ENCODE assay signal across 22 cellular contexts in genomic region chr4:168535689-168536088, GRCh38. TPM values are rescaled to one million over a fixed set of nuclear protein-coding genes. Genes with fewer than 3 reads are reported as not detected.
DNase-seq lines count a peak whose midpoint lies in the region; TF ChIP-seq lines count a peak whose summit lies in the region.
"Had no signal": no experiment of that assay in that cellular context is flagged by ENCODE, and none has a peak within 500 bp of the region (broad histone marks: within the 10 kb centered on the region; RNA-seq: fewer than 3 reads in every experiment).

No MANE protein-coding gene starts in this region.

- 89% methylated on average over 4 of the region's 5 CpGs for WGBS in mesenchymal stem cell
- WGBS in mesendoderm (ENCODE audit: extremely low coverage, insufficient coverage, low lambda C conversion rate) = no CpG with 5 or more reads among the region's 5 CpGs

- H3K18ac ChIP-seq in mesenchymal stem cell (ENCODE audit: low read depth in 1 of 2, low read length in 2 of 2) = no peak overlapping the region
- H3K18ac ChIP-seq in mesendoderm (ENCODE audit: low read length) = no peak overlapping the region

- no peak overlapping the region for H2AFZ ChIP-seq in mesenchymal stem cell (ENCODE audit: low read depth, low read length)

- H3K9me3 ChIP-seq in left ventricle myocardium inferior (replicated peaks) = no peaks in the 10 kb centered on the region
- no peaks in the 10 kb centered on the region for H3K9me3 ChIP-seq in right atrium auricular region
- H3K9me3 ChIP-seq in SJSA1 (replicated peaks) = no peaks in the 10 kb centered on the region
- no peaks in the 10 kb centered on the region for H3K9me3 ChIP-seq in mesenchymal stem cell (ENCODE audit: control insufficient read depth, low read length)
- H3K9me3 ChIP-seq in skeletal muscle satellite cell (replicated peaks; ENCODE audit: low read length) = no peaks in the 10 kb centered on the region

- H2BK15ac ChIP-seq in mesenchymal stem cell (ENCODE audit: low read depth, poor library complexity, severe bottlenecking) (no peak overlapping the region), mesendoderm (replicated peaks; ENCODE audit: low read depth) (no peak overlapping the region)

- H3K4me3 ChIP-seq in left ventricle myocardium inferior = no peak overlapping the region
- H3K4me3 ChIP-seq in right atrium auricular region = no peak overlapping the region
- H3K4me3 ChIP-seq in SJSA1 = no peak overlapping the region
- no peak overlapping the region for H3K4me3 ChIP-seq in mesenchymal stem cell (ENCODE audit: insufficient read depth in 1 of 2, low read depth in 1 of 2, low read length in 2 of 2)
- no peak overlapping the region for H3K4me3 ChIP-seq in skeletal muscle satellite cell (ENCODE audit: low read length)
- H3K4me3 ChIP-seq in mesendoderm (ENCODE audit: low read length) = no peak overlapping the region
- H3K4me3 ChIP-seq: GM12878 had no signal

- intact Hi-C loops in left ventricle myocardium inferior (cut with micrococcal nuclease) = no loop called here

- no peaks in the 10 kb centered on the region for H3K79me2 ChIP-seq in mesendoderm (ENCODE audit: control insufficient read depth, insufficient read depth, low read length)

- H3K4ac ChIP-seq in mesenchymal stem cell (ENCODE audit: low read depth in 1 of 2, low read length in 2 of 2) (no peak overlapping the region), mesendoderm (ENCODE audit: low read depth, low read length) (no peak overlapping the region)

- H2AK5ac ChIP-seq in mesenchymal stem cell (ENCODE audit: low read length, severe bottlenecking) = no peak overlapping the region
- H2AK5ac ChIP-seq in mesendoderm (ENCODE audit: low read length) = no peak overlapping the region

- H2BK120ac ChIP-seq in mesenchymal stem cell (ENCODE audit: low read depth, low read length) (no peak overlapping the region), mesendoderm (ENCODE audit: low read depth, low read length) (no peak overlapping the region)

- H3K9ac ChIP-seq in mesenchymal stem cell (ENCODE audit: low read length) (peak overlapping the region; percentile 43), skeletal muscle satellite cell (ENCODE audit: low read depth, low read length) (peak overlapping the region; percentile 27), mesendoderm (ENCODE audit: low read length) (no peak overlapping the region)

- H2BK12ac ChIP-seq in mesenchymal stem cell (ENCODE audit: low read length in 2 of 2) = no peak overlapping the region

- peak overlapping the region; percentile 21 for H3K27ac ChIP-seq in left ventricle myocardium inferior (replicated peaks)
- no peak overlapping the region for H3K27ac ChIP-seq in right atrium auricular region
- peak overlapping the region; percentile 11; the same call in 1 of the 2 replicates for H3K27ac ChIP-seq in SJSA1
- H3K27ac ChIP-seq in mesenchymal stem cell (ENCODE audit: low read length, poor library complexity, severe bottlenecking) = no peak overlapping the region
- no peak overlapping the region for H3K27ac ChIP-seq in mesendoderm (ENCODE audit: low read depth, low read length)
- H3K27ac ChIP-seq: 22Rv1 had no signal

- TF ChIP-seq CTCF in left ventricle myocardium inferior (IDR thresholded peaks at IDR 0.05; ENCODE audit: borderline replicate concordance) (no peak), right atrium auricular region (IDR thresholded peaks at IDR 0.05) (no peak)

- H3K27me3 ChIP-seq in left ventricle myocardium inferior (ENCODE audit: low read depth) = no peaks in the 10 kb centered on the region
- no peaks in the 10 kb centered on the region for H3K27me3 ChIP-seq in right atrium auricular region
- H3K27me3 ChIP-seq in SJSA1 (replicated peaks) = no peaks in the 10 kb centered on the region
- H3K27me3 ChIP-seq in mesenchymal stem cell (ENCODE audit: control insufficient read depth in 1 of 2, insufficient read depth in 1 of 2, low read length in 2 of 2) = no peaks in the 10 kb centered on the region
- H3K27me3 ChIP-seq in skeletal muscle satellite cell (ENCODE audit: control insufficient read depth, insufficient read depth, low read length) = no peaks in the 10 kb centered on the region
- H3K27me3 ChIP-seq in mesendoderm (ENCODE audit: insufficient read depth, low read length, poor library complexity) = no peaks in the 10 kb centered on the region

- no peak overlapping the region for H3K14ac ChIP-seq in mesenchymal stem cell (ENCODE audit: low read length in 2 of 2)

- H3K4me1 ChIP-seq in left ventricle myocardium inferior = peaks cover 54% of the 10 kb centered on the region
- peaks cover 0 to 10% of the 10 kb centered on the region in 2 donors for H3K4me1 ChIP-seq in right atrium auricular region
- peaks cover 26% of the 10 kb centered on the region for H3K4me1 ChIP-seq in SJSA1 (replicated peaks)
- peaks cover 1% of the 10 kb centered on the region for H3K4me1 ChIP-seq in mesenchymal stem cell (ENCODE audit: control insufficient read depth, insufficient read depth, low read depth, low read length)
- H3K4me1 ChIP-seq in skeletal muscle satellite cell (ENCODE audit: control insufficient read depth, insufficient read depth, low read length) = peaks cover 19% of the 10 kb centered on the region
- H3K4me1 ChIP-seq in mesendoderm (ENCODE audit: control insufficient read depth, low read depth, low read length) = no peaks in the 10 kb centered on the region

- DNase-seq in left ventricle myocardium inferior (no peak), right atrium auricular region (ENCODE audit: low spot score) (no peak), SJSA1 (ENCODE audit: low read depth in 1 of 2, low spot score in 2 of 2) (no peak), mesenchymal stem cell (no peak), foreskin melanocyte (no peak), mesendoderm (no peak)
- DNase-seq in stimulated activated CD4-positive, alpha-beta T cell treated with anti-CD3 and anti-CD28 coated beads, Interleukin-4, amount 100 ng/mL, for 1 hour = no peak
- DNase-seq: AML-193; C1 segment of cervical spinal cord; CD8-positive, alpha-beta T cell; DND-41; H9; Kasumi-1; NCI-H1417; NCI-H187; NCI-H446 treated with DMSO at 0.1 percent for 48 hours; NCI-H526 treated with DMSO at 0.1 percent for 48 hours; PC-3; Right ventricle myocardium superior had no signal

- H3K23ac ChIP-seq in mesenchymal stem cell (ENCODE audit: low read length in 2 of 2) = no peak overlapping the region
- H3K23ac ChIP-seq in mesendoderm (ENCODE audit: low read length) = no peak overlapping the region

- H4K91ac ChIP-seq in mesenchymal stem cell (ENCODE audit: low read length) = no peak overlapping the region

- H3K56ac ChIP-seq in mesendoderm (ENCODE audit: low read length) = no peak overlapping the region

- H3K4me2 ChIP-seq in mesenchymal stem cell (ENCODE audit: low read length, poor library complexity, severe bottlenecking) (no peak overlapping the region), skeletal muscle satellite cell (ENCODE audit: low read length) (peak overlapping the region; percentile 61), mesendoderm (ENCODE audit: low read length) (no peak overlapping the region)

- H3K79me1 ChIP-seq in mesenchymal stem cell (replicated peaks; ENCODE audit: low read length, poor library complexity, severe bottlenecking) (no peaks in the 10 kb centered on the region), mesendoderm (ENCODE audit: low read length) (no peaks in the 10 kb centered on the region)

- H2BK5ac ChIP-seq in mesenchymal stem cell (ENCODE audit: low read depth, low read length, poor library complexity, severe bottlenecking) = no peak overlapping the region
- no peak overlapping the region for H2BK5ac ChIP-seq in mesendoderm (ENCODE audit: low read length)

- no peak overlapping the region for H4K5ac ChIP-seq in mesendoderm (ENCODE audit: low read length)

- H3K36me3 ChIP-seq in left ventricle myocardium inferior (no peaks in the 10 kb centered on the region), right atrium auricular region (no peaks in the 10 kb centered on the region), SJSA1 (no peaks in the 10 kb centered on the region), mesenchymal stem cell (ENCODE audit: control insufficient read depth in 1 of 2, insufficient read depth in 2 of 2, low read depth in 1 of 2, low read length in 2 of 2) (no peaks in the 10 kb centered on the region), skeletal muscle satellite cell (ENCODE audit: insufficient read depth, low read length) (no peaks in the 10 kb centered on the region), mesendoderm (ENCODE audit: control insufficient read depth, insufficient read depth, low read length) (no peaks in the 10 kb centered on the region)

- no peak overlapping the region for H4K8ac ChIP-seq in mesenchymal stem cell (ENCODE audit: low read length)
- H4K8ac ChIP-seq in mesendoderm (ENCODE audit: low read depth, low read length) = no peak overlapping the region

RNA-seq across cellular contexts. Expression of gene PALLD, which starts 38.8 kb away (rescaled TPM):
- total RNA-seq in left ventricle myocardium inferior (871 TPM), right atrium auricular region (100 to 1,000 TPM; 764 to 782 TPM)
- total RNA-seq in SJSA1 (2014; rRNA removed; shearing (Covaris generic)) = 99.8 and 118 TPM in 2 replicates
- 109 TPM for polyA plus RNA-seq in mesenchymal stem cell (2013, experiment 1 of 2)
- polyA plus RNA-seq in mesenchymal stem cell (2013, experiment 2 of 2) = 108 TPM
- 13.9 and 40.4 TPM in 2 replicates for total RNA-seq in skeletal muscle satellite cell (2012; rRNA removed)
- polyA plus RNA-seq in mesendoderm (2013, experiment 1 of 2) = 6.6 TPM
- polyA plus RNA-seq in mesendoderm (2013, experiment 2 of 2) = 6.9 TPM
- total RNA-seq: CD8-positive, alpha-beta T cell had no signal

RNA-seq across cellular contexts. Expression of gene DDX60L, which starts 55.4 kb away (rescaled TPM):
- total RNA-seq in left ventricle myocardium inferior (11.4 TPM), right atrium auricular region (1 to 10 TPM; 6.3 to 7.7 TPM)
- total RNA-seq in SJSA1 (2014; rRNA removed; shearing (Covaris generic)) = 24.8 and 26.8 TPM in 2 replicates
- polyA plus RNA-seq in mesenchymal stem cell (2013, experiment 1 of 2) = 8.1 TPM
- 7.8 TPM for polyA plus RNA-seq in mesenchymal stem cell (2013, experiment 2 of 2)
- 14.4 and 18.8 TPM in 2 replicates for total RNA-seq in skeletal muscle satellite cell (2012; rRNA removed)
- polyA plus RNA-seq in mesendoderm (2013, experiment 1 of 2) = 0.07 TPM
- polyA plus RNA-seq in mesendoderm (2013, experiment 2 of 2) = 0.15 TPM

Comparison
In these comparisons a context has a peak if more than half of its experiments do, and no peak if none do; other contexts are left out.
1. H3K27ac ChIP-seq: peak in left ventricle myocardium inferior (single experiment) and SJSA1 (single experiment); none in right atrium auricular region (0 of 2), mesenchymal stem cell (single experiment) and mesendoderm (single experiment).